Comparison of ENCODE assay signal across 7 cellular contexts in the genomic region with DNA sequence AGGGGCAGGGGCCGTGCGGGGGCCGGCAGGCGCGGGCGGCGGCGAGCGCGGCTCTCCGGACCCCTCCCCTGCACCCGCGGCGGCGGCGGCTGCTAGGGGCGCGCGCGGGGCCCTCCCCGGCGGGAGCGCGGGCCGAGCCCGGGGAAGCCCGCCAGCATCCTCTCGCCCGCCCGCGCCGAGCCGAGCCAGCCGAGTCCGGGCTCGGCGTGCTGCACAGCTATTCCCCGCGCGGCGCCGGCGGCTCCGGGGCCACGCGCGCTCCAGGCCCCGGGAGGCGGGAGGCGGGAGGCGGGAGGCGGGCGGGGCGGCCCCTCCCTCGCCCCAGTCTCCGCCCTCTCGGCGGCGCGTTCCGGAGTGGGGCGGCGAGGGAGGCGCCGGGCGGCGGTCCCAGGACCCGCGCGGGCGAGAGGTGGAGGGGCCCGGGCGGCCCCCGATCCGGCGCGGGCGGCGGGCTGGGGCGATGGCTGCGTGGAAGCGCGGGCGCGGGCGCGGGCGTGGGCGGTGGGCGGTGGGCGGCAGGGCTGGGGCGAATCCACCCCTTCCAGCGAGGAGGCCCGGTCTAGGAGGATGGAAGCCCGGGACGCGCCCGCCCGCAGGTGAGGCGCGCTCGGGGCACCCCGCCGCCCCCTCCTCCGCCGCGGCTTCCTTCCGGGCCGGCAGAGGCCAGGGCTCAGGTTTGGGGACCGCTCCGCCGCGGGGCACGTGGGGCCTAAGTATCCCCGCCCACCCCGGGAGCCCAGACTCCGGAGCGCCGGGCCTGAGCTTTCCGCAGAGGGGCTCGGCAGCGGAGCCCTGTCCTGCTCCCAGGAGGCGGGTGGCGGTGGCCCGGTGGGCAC. TPM values are rescaled to one million over a fixed set of nuclear protein-coding genes. Genes with fewer than 3 reads are reported as not detected.
DNase-seq lines count a peak whose midpoint lies in the region; ATAC-seq and TF ChIP-seq lines count a peak whose summit lies in the region.

A gene (minus strand): TSS at position 261 of the 836 bp plus-strand sequence. CDS start 1,250 bp downstream, outside the sequence.

- DNase-seq in GM13977 (ENCODE audit: low spot score) (peak; percentile 90), HCEC 1CT (peak; percentile 37), NCI-H146 treated with DMSO at 0.1 percent for 48 hours (lab: John Stamatoyannopoulos, UW; ENCODE audit: unreplicated experiment) (peak; percentile 7), memory B cell (ENCODE audit: low spot score in 2 of 2) (peak; percentile 39 to 64)
- peak; percentile 73 for DNase-seq in activated CD8-positive, alpha-beta T cell treated with anti-CD3 and anti-CD28 coated beads, Interleukin-2, amount 10 ng/mL, durations not matched to agents 7 days and 5 days
- DNase-seq in effector CD8-positive, alpha-beta T cell (lab: John Stamatoyannopoulos, UW): peak; percentile 35
- peak; percentile 36 to 45 for DNase-seq in stimulated activated CD8-positive, alpha-beta memory T cell treated with anti-CD3 and anti-CD28 coated beads, Interleukin-15, amount 100 ng/mL, for 4 hours (ENCODE audit: low read depth in 2 of 2)

- CTCF ChIA-PET in activated CD8-positive, alpha-beta T cell treated with anti-CD3 and anti-CD28 coated beads, Interleukin-2, amount 10 ng/mL, durations not matched to agents 7 days and 5 days (lab: Charles Lee): no interaction called here

- peak within 1 kb of the TSS; percentile 86 for H3K27ac Mint-ChIP-seq in activated CD8-positive, alpha-beta T cell treated with anti-CD3 and anti-CD28 coated beads, Interleukin-2, amount 10 ng/mL, durations not matched to agents 7 days and 5 days
- no peak within 1 kb of the TSS for H3K27ac Mint-ChIP-seq in memory B cell

- H3K27me3 Mint-ChIP-seq in activated CD8-positive, alpha-beta T cell treated with anti-CD3 and anti-CD28 coated beads, Interleukin-2, amount 10 ng/mL, durations not matched to agents 7 days and 5 days (ENCODE audit: low read depth): no peaks in the 10 kb centered on the region
- no peaks in the 10 kb centered on the region for H3K27me3 Mint-ChIP-seq in memory B cell

- H3K4me3 Mint-ChIP-seq in activated CD8-positive, alpha-beta T cell treated with anti-CD3 and anti-CD28 coated beads, Interleukin-2, amount 10 ng/mL, durations not matched to agents 7 days and 5 days: peak within 1 kb of the TSS; percentile 94
- peak within 1 kb of the TSS; percentile 85 for H3K4me3 Mint-ChIP-seq in memory B cell

- peak; percentile 70 for ATAC-seq in activated CD8-positive, alpha-beta T cell treated with anti-CD3 and anti-CD28 coated beads, Interleukin-2, amount 10 ng/mL, durations not matched to agents 7 days and 5 days
- ATAC-seq in memory B cell (ENCODE audit: low read depth): peak; percentile 73

- POLR2A ChIA-PET in activated CD8-positive, alpha-beta T cell treated with anti-CD3 and anti-CD28 coated beads, Interleukin-2, amount 10 ng/mL, durations not matched to agents 7 days and 5 days (lab: Charles Lee): no interaction called here

- no peaks in the 10 kb centered on the region for H3K9me3 Mint-ChIP-seq in activated CD8-positive, alpha-beta T cell treated with anti-CD3 and anti-CD28 coated beads, Interleukin-2, amount 10 ng/mL, durations not matched to agents 7 days and 5 days (ENCODE audit: insufficient read depth)
- no peaks in the 10 kb centered on the region for H3K9me3 Mint-ChIP-seq in memory B cell

- in situ Hi-C loops in GM13977 (cut with MboI; ENCODE audit: low pct_unique_long_range_greater_than_20kb, low sequenced_read_pairs, unreplicated experiment): no loop called here

- TF ChIP-seq CTCF in GM13977 (IDR thresholded peaks at IDR 0.05; ENCODE audit: extremely low read depth, insufficient read depth, missing control alignments): no peak

- peaks cover 22% of the 10 kb centered on the region for H3K36me3 Mint-ChIP-seq in activated CD8-positive, alpha-beta T cell treated with anti-CD3 and anti-CD28 coated beads, Interleukin-2, amount 10 ng/mL, durations not matched to agents 7 days and 5 days (ENCODE audit: low read depth)
- no peaks in the 10 kb centered on the region for H3K36me3 Mint-ChIP-seq in memory B cell

- peaks cover 35% of the 10 kb centered on the region for H3K4me1 Mint-ChIP-seq in activated CD8-positive, alpha-beta T cell treated with anti-CD3 and anti-CD28 coated beads, Interleukin-2, amount 10 ng/mL, durations not matched to agents 7 days and 5 days (ENCODE audit: low read depth)
- peaks cover 19% of the 10 kb centered on the region for H3K4me1 Mint-ChIP-seq in memory B cell

RNA-seq across cellular contexts. Expression of the gene that starts here (rescaled TPM):
- 10 to 100 TPM; 52.9 to 62.7 TPM for total RNA-seq in activated CD8-positive, alpha-beta T cell treated with anti-CD3 and anti-CD28 coated beads, Interleukin-2, amount 10 ng/mL, durations not matched to agents 7 days and 5 days

Comparison
In these comparisons a context has a peak if more than half of its experiments do, and no peak if none do; other contexts are left out.
1. Peak in every context shown above with its lines: DNase-seq and ATAC-seq.
2. DNase-seq: peak in every context shown above with its lines; median percentile 90 in GM13977; 73 in activated CD8-positive, alpha-beta T cell treated with anti-CD3 and anti-CD28 coated beads, Interleukin-2, amount 10 ng/mL, durations not matched to agents 7 days and 5 days; 52 in memory B cell; 40 in stimulated activated CD8-positive, alpha-beta memory T cell treated with anti-CD3 and anti-CD28 coated beads, Interleukin-15, amount 100 ng/mL, for 4 hours; 37 in HCEC 1CT; 35 in effector CD8-positive, alpha-beta T cell; 7 in NCI-H146 treated with DMSO at 0.1 percent for 48 hours.